In the genomic region with DNA sequence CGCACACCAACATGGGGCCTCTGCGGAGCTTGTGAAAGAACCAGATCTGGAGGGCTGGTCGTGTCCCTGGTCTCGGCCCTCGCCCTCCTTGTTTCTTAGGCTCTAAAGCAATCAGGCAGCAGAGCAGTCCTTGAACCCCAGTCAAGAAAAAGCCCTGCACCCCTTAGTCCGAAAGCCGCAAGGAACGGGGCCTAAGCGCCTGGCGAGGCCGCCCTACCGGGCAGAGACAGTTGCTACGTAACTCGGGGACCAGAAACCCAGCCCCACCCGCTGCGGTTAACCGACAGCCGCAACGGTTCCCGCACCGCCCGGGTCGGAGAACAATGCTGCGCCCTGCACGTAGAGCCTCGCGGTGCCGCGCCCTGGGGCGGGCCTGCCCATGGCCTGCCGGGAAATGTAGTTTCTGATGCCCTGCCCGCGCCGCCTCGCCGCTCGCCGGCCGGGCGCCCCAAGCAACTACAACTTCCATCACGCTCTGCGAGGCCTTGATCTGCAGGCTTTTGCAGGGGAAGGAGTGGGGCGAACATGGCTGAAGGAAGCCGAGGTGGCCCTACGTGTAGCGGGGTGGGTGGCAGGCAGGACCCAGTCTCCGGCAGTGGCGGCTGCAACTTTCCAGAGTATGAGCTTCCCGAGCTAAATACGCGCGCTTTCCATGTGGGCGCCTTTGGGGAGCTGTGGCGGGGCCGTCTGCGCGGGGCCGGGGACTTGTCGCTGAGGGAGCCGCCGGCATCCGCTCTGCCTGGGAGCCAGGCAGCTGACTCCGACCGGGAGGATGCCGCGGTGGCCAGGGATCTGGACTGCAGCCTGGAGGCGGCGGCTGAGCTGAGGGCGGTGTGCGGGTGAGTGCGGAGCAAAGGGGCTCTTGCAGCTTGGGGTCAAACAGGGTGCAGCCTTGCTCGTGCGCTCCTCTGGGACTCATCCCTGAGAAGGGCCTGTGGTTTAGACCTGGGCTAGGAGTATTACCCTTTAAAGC, we compare ENCODE assay signal across 8 cellular contexts. TPM values are rescaled to one million over a fixed set of nuclear protein-coding genes. Genes with fewer than 3 reads are reported as not detected.
A peak's percentile ranks its signal among the peaks of the same experiment; 100 is the strongest.
DNase-seq lines count a peak whose midpoint lies in the region; ATAC-seq, FAIRE-seq and TF ChIP-seq lines count a peak whose summit lies in the region.

A gene (plus strand): TSS at position 522 of the 973 bp plus-strand sequence. CDS start 4 bp downstream, at position 526.

- peak within 1 kb of the TSS; percentile 78 for H2AFZ ChIP-seq in MM.1S (ENCODE audit: low read length)

- peaks cover 30% of the 10 kb centered on the region for H3K36me3 Mint-ChIP-seq in nephron (ENCODE audit: low read depth)

- H3K4me1 ChIP-seq in MM.1S (ENCODE audit: low read length): 0 out of 2 replicates have a peak, but pooled peaks cover 3% of the 10 kb centered on the region

- no peak within 1 kb of the TSS; the same call in 1 of the 2 replicates for H3K27ac ChIP-seq in MM.1S (ENCODE audit: low read length)

- H3K27me3 Mint-ChIP-seq in nephron (ENCODE audit: low read depth): no peaks in the 10 kb centered on the region

- H3K4me3 Mint-ChIP-seq in nephron: peak within 1 kb of the TSS; percentile 96 to 99 (median 97)

- H3K4me1 Mint-ChIP-seq in nephron: peaks cover 35% of the 10 kb centered on the region

- peak within 1 kb of the TSS; percentile 62 for H3K4me2 ChIP-seq in MM.1S (ENCODE audit: low read depth, low read length)

- H3K79me2 ChIP-seq in MM.1S (ENCODE audit: low read length): peaks cover 34% of the 10 kb centered on the region

- peak; percentile 72 for FAIRE-seq in G401.6 (lab: Jason Lieb, UNC)

- no peaks in the 10 kb centered on the region for H3F3A ChIP-seq in MM.1S (ENCODE audit: insufficient read depth, low read length)

- H3K27me3 ChIP-seq in MM.1S (replicated peaks; ENCODE audit: insufficient read depth, low read length): no peaks in the 10 kb centered on the region

- no peaks in the 10 kb centered on the region for H4K20me1 ChIP-seq in MM.1S (ENCODE audit: insufficient read depth, low read length)

- no peaks in the 10 kb centered on the region for H3K36me3 ChIP-seq in MM.1S (replicated peaks; ENCODE audit: insufficient read depth, low read length)

- peak within 1 kb of the TSS; percentile 96 to 99 (median 97) for H3K27ac Mint-ChIP-seq in nephron

- peak within 1 kb of the TSS; percentile 83 for H3K4me3 ChIP-seq in MM.1S (ENCODE audit: low read length)
- peak within 1 kb of the TSS; percentile 98 for H3K4me3 ChIP-seq in fibroblast of the aortic adventitia (ENCODE audit: low read depth, low read length)

- TF ChIP-seq CTCF in MM.1S (IDR thresholded peaks at IDR 0.05; ENCODE audit: low read length): no peak
- no peak for TF ChIP-seq CTCF in fibroblast of the aortic adventitia (IDR thresholded peaks at IDR 0.05; ENCODE audit: insufficient read depth, low read length)
- no peak for TF ChIP-seq CTCF in nephron (IDR thresholded peaks at IDR 0.05; ENCODE audit: unreplicated experiment in 3 of 3)

- DNase-seq in HCEC 1CT (peak; percentile 96), MM.1S (peak; percentile 85), SHP77 treated with DMSO at 0.1 percent for 48 hours (lab: John Stamatoyannopoulos, UW) (peak; percentile 68), activated gamma-delta T cell (lab: John Stamatoyannopoulos, UW) (peak; percentile 90), fibroblast of the aortic adventitia (ENCODE audit: low read depth) (peak; percentile 91)
- peak; percentile 94 for DNase-seq in stimulated activated naive CD8-positive, alpha-beta T cell treated with anti-CD3 and anti-CD28 coated beads, Interleukin-15, Interleukin-2, amounts not matched to agents 100 U/mL and 50 U/mL, for 24 hours

- no peaks in the 10 kb centered on the region for H3K9me3 ChIP-seq in MM.1S (replicated peaks; ENCODE audit: insufficient read depth, low read length)

- no peaks in the 10 kb centered on the region for H3K9me2 ChIP-seq in MM.1S (replicated peaks; ENCODE audit: insufficient read depth, low read length)

- ATAC-seq in stimulated activated naive CD8-positive, alpha-beta T cell treated with anti-CD3 and anti-CD28 coated beads, Interleukin-15, Interleukin-2, amounts not matched to agents 100 U/mL and 50 U/mL, for 24 hours: peak; percentile 99

- peak within 1 kb of the TSS; percentile 62 for H3K9ac ChIP-seq in MM.1S (ENCODE audit: low read length)

- no peaks in the 10 kb centered on the region for H3K9me3 Mint-ChIP-seq in nephron

RNA-seq across cellular contexts. Expression of the gene that starts here (rescaled TPM):
- total RNA-seq in fibroblast of the aortic adventitia (ENCODE audit: low replicate concordance): 43.3 and 123 TPM in 2 replicates
